Comparison of ENCODE assay signal across 1 cellular context in the genomic region with DNA sequence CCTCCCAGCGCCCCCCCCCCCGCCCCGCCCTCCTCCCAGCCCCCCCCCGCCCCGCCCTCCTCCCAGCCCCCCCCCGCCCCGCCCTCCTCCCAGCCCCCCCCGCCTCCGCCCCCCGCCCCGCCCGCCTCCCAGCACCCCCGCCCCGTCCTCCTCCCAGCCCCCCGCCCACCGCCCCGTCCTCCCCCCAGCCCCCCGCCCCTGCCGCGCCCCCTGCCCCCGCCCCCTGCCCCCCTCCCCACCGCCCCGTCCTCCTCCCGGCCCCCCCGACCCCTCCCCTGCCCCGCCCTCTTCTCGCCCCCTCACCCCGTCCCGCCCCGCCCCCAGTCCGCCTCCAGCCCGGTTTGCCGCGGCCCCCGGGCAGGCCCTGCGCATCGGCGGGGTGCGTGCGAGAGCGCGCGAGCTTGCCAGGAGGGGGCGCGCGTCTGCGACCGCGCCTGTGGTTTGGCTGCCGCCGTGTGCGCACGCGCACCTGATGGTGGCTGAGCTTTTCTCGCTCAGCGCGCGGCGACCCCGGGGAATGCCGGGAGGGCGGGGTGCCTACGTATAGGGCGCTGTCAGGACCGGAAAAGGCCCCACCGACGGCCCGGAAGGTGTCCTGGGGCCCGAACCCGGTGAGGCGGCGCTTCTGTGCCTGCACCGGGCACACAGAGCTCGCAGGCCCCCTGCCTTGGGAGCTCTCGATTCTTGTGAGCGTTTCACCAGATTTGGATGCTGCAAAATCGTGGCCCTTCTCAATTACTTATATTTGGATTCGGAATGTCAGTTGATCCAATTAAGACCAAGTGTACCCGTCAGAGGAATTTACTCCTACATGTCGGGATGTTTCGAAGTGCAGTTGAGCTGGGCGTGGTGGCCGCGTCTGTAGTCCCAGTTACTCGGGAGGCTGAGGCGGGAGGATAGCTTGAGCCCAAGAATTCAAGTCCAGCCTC.
TF ChIP-seq lines count a peak whose summit lies in the region.

No MANE protein-coding gene starts in this region.

TF ChIP-seq in WTC11, 78 proteins besides CTCF, POLR2A, EP300 and RAD21 (continued from another document and continues in another):
- TF ChIP-seq, protein P1, sequence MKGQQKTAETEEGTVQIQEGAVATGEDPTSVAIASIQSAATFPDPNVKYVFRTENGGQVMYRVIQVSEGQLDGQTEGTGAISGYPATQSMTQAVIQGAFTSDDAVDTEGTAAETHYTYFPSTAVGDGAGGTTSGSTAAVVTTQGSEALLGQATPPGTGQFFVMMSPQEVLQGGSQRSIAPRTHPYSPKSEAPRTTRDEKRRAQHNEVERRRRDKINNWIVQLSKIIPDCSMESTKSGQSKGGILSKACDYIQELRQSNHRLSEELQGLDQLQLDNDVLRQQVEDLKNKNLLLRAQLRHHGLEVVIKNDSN (CRISPR knock-in tag; IDR thresholded peaks at IDR 0.05) = no peak
- TF ChIP-seq CREM (CRISPR knock-in tag; IDR thresholded peaks at IDR 0.05) = peak; percentile 49; the same call in 1 of the 2 replicates
- TF ChIP-seq ZNF423 (CRISPR knock-in tag; IDR thresholded peaks at IDR 0.05) = no peak
- TF ChIP-seq, protein P2, sequence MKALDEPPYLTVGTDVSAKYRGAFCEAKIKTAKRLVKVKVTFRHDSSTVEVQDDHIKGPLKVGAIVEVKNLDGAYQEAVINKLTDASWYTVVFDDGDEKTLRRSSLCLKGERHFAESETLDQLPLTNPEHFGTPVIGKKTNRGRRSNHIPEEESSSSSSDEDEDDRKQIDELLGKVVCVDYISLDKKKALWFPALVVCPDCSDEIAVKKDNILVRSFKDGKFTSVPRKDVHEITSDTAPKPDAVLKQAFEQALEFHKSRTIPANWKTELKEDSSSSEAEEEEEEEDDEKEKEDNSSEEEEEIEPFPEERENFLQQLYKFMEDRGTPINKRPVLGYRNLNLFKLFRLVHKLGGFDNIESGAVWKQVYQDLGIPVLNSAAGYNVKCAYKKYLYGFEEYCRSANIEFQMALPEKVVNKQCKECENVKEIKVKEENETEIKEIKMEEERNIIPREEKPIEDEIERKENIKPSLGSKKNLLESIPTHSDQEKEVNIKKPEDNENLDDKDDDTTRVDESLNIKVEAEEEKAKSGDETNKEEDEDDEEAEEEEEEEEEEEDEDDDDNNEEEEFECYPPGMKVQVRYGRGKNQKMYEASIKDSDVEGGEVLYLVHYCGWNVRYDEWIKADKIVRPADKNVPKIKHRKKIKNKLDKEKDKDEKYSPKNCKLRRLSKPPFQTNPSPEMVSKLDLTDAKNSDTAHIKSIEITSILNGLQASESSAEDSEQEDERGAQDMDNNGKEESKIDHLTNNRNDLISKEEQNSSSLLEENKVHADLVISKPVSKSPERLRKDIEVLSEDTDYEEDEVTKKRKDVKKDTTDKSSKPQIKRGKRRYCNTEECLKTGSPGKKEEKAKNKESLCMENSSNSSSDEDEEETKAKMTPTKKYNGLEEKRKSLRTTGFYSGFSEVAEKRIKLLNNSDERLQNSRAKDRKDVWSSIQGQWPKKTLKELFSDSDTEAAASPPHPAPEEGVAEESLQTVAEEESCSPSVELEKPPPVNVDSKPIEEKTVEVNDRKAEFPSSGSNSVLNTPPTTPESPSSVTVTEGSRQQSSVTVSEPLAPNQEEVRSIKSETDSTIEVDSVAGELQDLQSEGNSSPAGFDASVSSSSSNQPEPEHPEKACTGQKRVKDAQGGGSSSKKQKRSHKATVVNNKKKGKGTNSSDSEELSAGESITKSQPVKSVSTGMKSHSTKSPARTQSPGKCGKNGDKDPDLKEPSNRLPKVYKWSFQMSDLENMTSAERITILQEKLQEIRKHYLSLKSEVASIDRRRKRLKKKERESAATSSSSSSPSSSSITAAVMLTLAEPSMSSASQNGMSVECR (CRISPR knock-in tag; IDR thresholded peaks at IDR 0.05; ENCODE audit: borderline replicate concordance) = no peak
- no peak for TF ChIP-seq ZNF396 (CRISPR knock-in tag; IDR thresholded peaks at IDR 0.05; ENCODE audit: borderline replicate concordance)
- TF ChIP-seq, protein P3, sequence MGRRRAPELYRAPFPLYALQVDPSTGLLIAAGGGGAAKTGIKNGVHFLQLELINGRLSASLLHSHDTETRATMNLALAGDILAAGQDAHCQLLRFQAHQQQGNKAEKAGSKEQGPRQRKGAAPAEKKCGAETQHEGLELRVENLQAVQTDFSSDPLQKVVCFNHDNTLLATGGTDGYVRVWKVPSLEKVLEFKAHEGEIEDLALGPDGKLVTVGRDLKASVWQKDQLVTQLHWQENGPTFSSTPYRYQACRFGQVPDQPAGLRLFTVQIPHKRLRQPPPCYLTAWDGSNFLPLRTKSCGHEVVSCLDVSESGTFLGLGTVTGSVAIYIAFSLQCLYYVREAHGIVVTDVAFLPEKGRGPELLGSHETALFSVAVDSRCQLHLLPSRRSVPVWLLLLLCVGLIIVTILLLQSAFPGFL (CRISPR knock-in tag; IDR thresholded peaks at IDR 0.05; ENCODE audit: borderline replicate concordance) = no peak
- TF ChIP-seq TP53 (CRISPR knock-in tag; IDR thresholded peaks at IDR 0.05) = no peak
- no peak for TF ChIP-seq NFE2L1 (CRISPR knock-in tag; IDR thresholded peaks at IDR 0.05)
- TF ChIP-seq, protein P4, sequence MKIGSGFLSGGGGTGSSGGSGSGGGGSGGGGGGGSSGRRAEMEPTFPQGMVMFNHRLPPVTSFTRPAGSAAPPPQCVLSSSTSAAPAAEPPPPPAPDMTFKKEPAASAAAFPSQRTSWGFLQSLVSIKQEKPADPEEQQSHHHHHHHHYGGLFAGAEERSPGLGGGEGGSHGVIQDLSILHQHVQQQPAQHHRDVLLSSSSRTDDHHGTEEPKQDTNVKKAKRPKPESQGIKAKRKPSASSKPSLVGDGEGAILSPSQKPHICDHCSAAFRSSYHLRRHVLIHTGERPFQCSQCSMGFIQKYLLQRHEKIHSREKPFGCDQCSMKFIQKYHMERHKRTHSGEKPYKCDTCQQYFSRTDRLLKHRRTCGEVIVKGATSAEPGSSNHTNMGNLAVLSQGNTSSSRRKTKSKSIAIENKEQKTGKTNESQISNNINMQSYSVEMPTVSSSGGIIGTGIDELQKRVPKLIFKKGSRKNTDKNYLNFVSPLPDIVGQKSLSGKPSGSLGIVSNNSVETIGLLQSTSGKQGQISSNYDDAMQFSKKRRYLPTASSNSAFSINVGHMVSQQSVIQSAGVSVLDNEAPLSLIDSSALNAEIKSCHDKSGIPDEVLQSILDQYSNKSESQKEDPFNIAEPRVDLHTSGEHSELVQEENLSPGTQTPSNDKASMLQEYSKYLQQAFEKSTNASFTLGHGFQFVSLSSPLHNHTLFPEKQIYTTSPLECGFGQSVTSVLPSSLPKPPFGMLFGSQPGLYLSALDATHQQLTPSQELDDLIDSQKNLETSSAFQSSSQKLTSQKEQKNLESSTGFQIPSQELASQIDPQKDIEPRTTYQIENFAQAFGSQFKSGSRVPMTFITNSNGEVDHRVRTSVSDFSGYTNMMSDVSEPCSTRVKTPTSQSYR (CRISPR knock-in tag; IDR thresholded peaks at IDR 0.05) = no peak
- TF ChIP-seq, protein P5, sequence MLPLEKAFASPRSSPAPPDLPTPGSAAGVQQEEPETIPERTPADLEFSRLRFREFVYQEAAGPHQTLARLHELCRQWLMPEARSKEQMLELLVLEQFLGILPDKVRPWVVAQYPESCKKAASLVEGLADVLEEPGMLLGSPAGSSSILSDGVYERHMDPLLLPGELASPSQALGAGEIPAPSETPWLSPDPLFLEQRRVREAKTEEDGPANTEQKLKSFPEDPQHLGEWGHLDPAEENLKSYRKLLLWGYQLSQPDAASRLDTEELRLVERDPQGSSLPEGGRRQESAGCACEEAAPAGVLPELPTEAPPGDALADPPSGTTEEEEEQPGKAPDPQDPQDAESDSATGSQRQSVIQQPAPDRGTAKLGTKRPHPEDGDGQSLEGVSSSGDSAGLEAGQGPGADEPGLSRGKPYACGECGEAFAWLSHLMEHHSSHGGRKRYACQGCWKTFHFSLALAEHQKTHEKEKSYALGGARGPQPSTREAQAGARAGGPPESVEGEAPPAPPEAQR (CRISPR knock-in tag; IDR thresholded peaks at IDR 0.05) = no peak
- TF ChIP-seq OVOL2 (CRISPR knock-in tag; IDR thresholded peaks at IDR 0.05; ENCODE audit: borderline replicate concordance) = no peak
- TF ChIP-seq, protein P6, sequence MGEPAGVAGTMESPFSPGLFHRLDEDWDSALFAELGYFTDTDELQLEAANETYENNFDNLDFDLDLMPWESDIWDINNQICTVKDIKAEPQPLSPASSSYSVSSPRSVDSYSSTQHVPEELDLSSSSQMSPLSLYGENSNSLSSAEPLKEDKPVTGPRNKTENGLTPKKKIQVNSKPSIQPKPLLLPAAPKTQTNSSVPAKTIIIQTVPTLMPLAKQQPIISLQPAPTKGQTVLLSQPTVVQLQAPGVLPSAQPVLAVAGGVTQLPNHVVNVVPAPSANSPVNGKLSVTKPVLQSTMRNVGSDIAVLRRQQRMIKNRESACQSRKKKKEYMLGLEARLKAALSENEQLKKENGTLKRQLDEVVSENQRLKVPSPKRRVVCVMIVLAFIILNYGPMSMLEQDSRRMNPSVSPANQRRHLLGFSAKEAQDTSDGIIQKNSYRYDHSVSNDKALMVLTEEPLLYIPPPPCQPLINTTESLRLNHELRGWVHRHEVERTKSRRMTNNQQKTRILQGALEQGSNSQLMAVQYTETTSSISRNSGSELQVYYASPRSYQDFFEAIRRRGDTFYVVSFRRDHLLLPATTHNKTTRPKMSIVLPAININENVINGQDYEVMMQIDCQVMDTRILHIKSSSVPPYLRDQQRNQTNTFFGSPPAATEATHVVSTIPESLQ (CRISPR knock-in tag; IDR thresholded peaks at IDR 0.05) = no peak
- TF ChIP-seq JAZF1 (CRISPR knock-in tag; IDR thresholded peaks at IDR 0.05) = no peak
- TF ChIP-seq ZNF219 (CRISPR knock-in tag; IDR thresholded peaks at IDR 0.05; ENCODE audit: borderline replicate concordance) = no peak
- TF ChIP-seq ZBTB21 (CRISPR knock-in tag; IDR thresholded peaks at IDR 0.05; ENCODE audit: borderline replicate concordance) = peak; percentile 84
- TF ChIP-seq ETV6 (CRISPR knock-in tag; IDR thresholded peaks at IDR 0.05) = peak; percentile 85
- no peak for TF ChIP-seq ZNF232 (CRISPR knock-in tag; IDR thresholded peaks at IDR 0.05)
- TF ChIP-seq HMGA2 (CRISPR knock-in tag; IDR thresholded peaks at IDR 0.05) = no peak
- TF ChIP-seq, protein P7, sequence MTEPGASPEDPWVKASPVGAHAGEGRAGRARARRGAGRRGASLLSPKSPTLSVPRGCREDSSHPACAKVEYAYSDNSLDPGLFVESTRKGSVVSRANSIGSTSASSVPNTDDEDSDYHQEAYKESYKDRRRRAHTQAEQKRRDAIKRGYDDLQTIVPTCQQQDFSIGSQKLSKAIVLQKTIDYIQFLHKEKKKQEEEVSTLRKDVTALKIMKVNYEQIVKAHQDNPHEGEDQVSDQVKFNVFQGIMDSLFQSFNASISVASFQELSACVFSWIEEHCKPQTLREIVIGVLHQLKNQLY (CRISPR knock-in tag; IDR thresholded peaks at IDR 0.05) = no peak
- TF ChIP-seq GRHL2 (CRISPR knock-in tag; IDR thresholded peaks at IDR 0.05; ENCODE audit: insufficient replicate concordance, severe bottlenecking) = no peak
- TF ChIP-seq SOX15 (CRISPR knock-in tag; IDR thresholded peaks at IDR 0.05) = no peak
- TF ChIP-seq ELF4 (CRISPR knock-in tag; IDR thresholded peaks at IDR 0.05; ENCODE audit: low read depth) = no peak
- no peak for TF ChIP-seq NR1H2 (CRISPR knock-in tag; IDR thresholded peaks at IDR 0.05)
- TF ChIP-seq, protein P8, sequence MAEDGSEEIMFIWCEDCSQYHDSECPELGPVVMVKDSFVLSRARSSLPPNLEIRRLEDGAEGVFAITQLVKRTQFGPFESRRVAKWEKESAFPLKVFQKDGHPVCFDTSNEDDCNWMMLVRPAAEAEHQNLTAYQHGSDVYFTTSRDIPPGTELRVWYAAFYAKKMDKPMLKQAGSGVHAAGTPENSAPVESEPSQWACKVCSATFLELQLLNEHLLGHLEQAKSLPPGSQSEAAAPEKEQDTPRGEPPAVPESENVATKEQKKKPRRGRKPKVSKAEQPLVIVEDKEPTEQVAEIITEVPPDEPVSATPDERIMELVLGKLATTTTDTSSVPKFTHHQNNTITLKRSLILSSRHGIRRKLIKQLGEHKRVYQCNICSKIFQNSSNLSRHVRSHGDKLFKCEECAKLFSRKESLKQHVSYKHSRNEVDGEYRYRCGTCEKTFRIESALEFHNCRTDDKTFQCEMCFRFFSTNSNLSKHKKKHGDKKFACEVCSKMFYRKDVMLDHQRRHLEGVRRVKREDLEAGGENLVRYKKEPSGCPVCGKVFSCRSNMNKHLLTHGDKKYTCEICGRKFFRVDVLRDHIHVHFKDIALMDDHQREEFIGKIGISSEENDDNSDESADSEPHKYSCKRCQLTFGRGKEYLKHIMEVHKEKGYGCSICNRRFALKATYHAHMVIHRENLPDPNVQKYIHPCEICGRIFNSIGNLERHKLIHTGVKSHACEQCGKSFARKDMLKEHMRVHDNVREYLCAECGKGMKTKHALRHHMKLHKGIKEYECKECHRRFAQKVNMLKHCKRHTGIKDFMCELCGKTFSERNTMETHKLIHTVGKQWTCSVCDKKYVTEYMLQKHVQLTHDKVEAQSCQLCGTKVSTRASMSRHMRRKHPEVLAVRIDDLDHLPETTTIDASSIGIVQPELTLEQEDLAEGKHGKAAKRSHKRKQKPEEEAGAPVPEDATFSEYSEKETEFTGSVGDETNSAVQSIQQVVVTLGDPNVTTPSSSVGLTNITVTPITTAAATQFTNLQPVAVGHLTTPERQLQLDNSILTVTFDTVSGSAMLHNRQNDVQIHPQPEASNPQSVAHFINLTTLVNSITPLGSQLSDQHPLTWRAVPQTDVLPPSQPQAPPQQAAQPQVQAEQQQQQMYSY (CRISPR knock-in tag; IDR thresholded peaks at IDR 0.05) = no peak
- no peak for TF ChIP-seq EMX1 (CRISPR knock-in tag; IDR thresholded peaks at IDR 0.05)
- no peak for TF ChIP-seq MXD4 (CRISPR knock-in tag; IDR thresholded peaks at IDR 0.05; ENCODE audit: borderline replicate concordance)
- TF ChIP-seq ZNF317 (CRISPR knock-in tag; IDR thresholded peaks at IDR 0.05; ENCODE audit: borderline replicate concordance, low read depth) = no peak
- TF ChIP-seq, protein P9, sequence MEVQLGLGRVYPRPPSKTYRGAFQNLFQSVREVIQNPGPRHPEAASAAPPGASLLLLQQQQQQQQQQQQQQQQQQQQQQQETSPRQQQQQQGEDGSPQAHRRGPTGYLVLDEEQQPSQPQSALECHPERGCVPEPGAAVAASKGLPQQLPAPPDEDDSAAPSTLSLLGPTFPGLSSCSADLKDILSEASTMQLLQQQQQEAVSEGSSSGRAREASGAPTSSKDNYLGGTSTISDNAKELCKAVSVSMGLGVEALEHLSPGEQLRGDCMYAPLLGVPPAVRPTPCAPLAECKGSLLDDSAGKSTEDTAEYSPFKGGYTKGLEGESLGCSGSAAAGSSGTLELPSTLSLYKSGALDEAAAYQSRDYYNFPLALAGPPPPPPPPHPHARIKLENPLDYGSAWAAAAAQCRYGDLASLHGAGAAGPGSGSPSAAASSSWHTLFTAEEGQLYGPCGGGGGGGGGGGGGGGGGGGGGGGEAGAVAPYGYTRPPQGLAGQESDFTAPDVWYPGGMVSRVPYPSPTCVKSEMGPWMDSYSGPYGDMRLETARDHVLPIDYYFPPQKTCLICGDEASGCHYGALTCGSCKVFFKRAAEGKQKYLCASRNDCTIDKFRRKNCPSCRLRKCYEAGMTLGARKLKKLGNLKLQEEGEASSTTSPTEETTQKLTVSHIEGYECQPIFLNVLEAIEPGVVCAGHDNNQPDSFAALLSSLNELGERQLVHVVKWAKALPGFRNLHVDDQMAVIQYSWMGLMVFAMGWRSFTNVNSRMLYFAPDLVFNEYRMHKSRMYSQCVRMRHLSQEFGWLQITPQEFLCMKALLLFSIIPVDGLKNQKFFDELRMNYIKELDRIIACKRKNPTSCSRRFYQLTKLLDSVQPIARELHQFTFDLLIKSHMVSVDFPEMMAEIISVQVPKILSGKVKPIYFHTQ (CRISPR knock-in tag; IDR thresholded peaks at IDR 0.05) = no peak
